8 cellular contexts compared by ENCODE assay signal in genomic region chr1:35637401-35637809, GRCh38. TPM values are rescaled to one million over a fixed set of nuclear protein-coding genes. Genes with fewer than 3 reads are reported as not detected.
DNase-seq lines count a peak whose midpoint lies in the region; ATAC-seq and TF ChIP-seq lines count a peak whose summit lies in the region.

No MANE protein-coding gene starts in this region.

- no peaks in the 10 kb centered on the region for H3K27me3 Mint-ChIP-seq in activated CD8-positive, alpha-beta memory T cell treated with anti-CD3 and anti-CD28 coated beads, Interleukin-2, amount 10 ng/mL, durations not matched to agents 7 days and 5 days

- peak overlapping the region; percentile 85 for H3K4me3 Mint-ChIP-seq in activated CD8-positive, alpha-beta memory T cell treated with anti-CD3 and anti-CD28 coated beads, Interleukin-2, amount 10 ng/mL, durations not matched to agents 7 days and 5 days

- TF ChIP-seq CTCF in cardiac fibroblast (IDR thresholded peaks at IDR 0.05; ENCODE audit: low read depth, low read length) (no peak), mucosa of descending colon (IDR thresholded peaks at IDR 0.05) (no peak)

- peaks cover 31% of the 10 kb centered on the region for H3K36me3 Mint-ChIP-seq in activated CD8-positive, alpha-beta memory T cell treated with anti-CD3 and anti-CD28 coated beads, Interleukin-2, amount 10 ng/mL, durations not matched to agents 7 days and 5 days

- H3K9me3 Mint-ChIP-seq in activated CD8-positive, alpha-beta memory T cell treated with anti-CD3 and anti-CD28 coated beads, Interleukin-2, amount 10 ng/mL, durations not matched to agents 7 days and 5 days (ENCODE audit: low read depth) = no peaks in the 10 kb centered on the region

- DNase-seq in activated CD8-positive, alpha-beta memory T cell treated with anti-CD3 and anti-CD28 coated beads, Interleukin-2, amount 10 ng/mL, durations not matched to agents 7 days and 5 days = no peak
- DNase-seq in activated CD8-positive, alpha-beta memory T cell treated with anti-CD3 and anti-CD28 coated beads for 24 hours = no peak
- DNase-seq in NCI-H774 (lab: John Stamatoyannopoulos, UW) (peak; percentile 24), cardiac fibroblast (ENCODE audit: low read depth in 2 of 2) (peak; percentile 53 to 59), mucosa of descending colon (no peak), NCI-H526 treated with DMSO at 0.1 percent for 48 hours (lab: John Stamatoyannopoulos, UW) (no peak)
- DNase-seq in activated CD4-positive, alpha-beta T cell treated with anti-CD3 and anti-CD28 coated beads, Interleukin-2, amount 50 U/mL, for 1 hour = no peak

- intact Hi-C loops in mucosa of descending colon (cut with DNase I, micrococcal nuclease) = no loop called here

- H3K36me3 ChIP-seq in mucosa of descending colon (ENCODE audit: low read depth) = no peaks in the 10 kb centered on the region

- H3K4me1 Mint-ChIP-seq in activated CD8-positive, alpha-beta memory T cell treated with anti-CD3 and anti-CD28 coated beads, Interleukin-2, amount 10 ng/mL, durations not matched to agents 7 days and 5 days = peaks cover 42% of the 10 kb centered on the region

- H3K4me3 ChIP-seq in cardiac fibroblast (replicated peaks in 1 of 2; ENCODE audit: low read depth in 2 of 2, low read length in 2 of 2) (peak overlapping the region; percentile 9 to 30), mucosa of descending colon (no peak overlapping the region)

- no peaks in the 10 kb centered on the region for H3K9me3 ChIP-seq in mucosa of descending colon

- ATAC-seq in activated CD8-positive, alpha-beta memory T cell treated with anti-CD3 and anti-CD28 coated beads, Interleukin-2, amount 10 ng/mL, durations not matched to agents 7 days and 5 days = no peak
- ATAC-seq in mucosa of descending colon = peak; percentile 18
- no peak for ATAC-seq in HG02973 (IDR thresholded peaks at IDR 0.05; ENCODE audit: unreplicated experiment)

- peak overlapping the region; percentile 98 for H3K27ac Mint-ChIP-seq in activated CD8-positive, alpha-beta memory T cell treated with anti-CD3 and anti-CD28 coated beads, Interleukin-2, amount 10 ng/mL, durations not matched to agents 7 days and 5 days

- CTCF ChIA-PET in activated CD8-positive, alpha-beta memory T cell treated with anti-CD3 and anti-CD28 coated beads, Interleukin-2, amount 10 ng/mL, durations not matched to agents 7 days and 5 days (lab: Charles Lee) = interaction anchor here (0.8 to 2.1 kb wide), 6 partner anchors 27 to 784 kb away, joined by 3 to 8 read pairs (median 4); no protein-coding TSS in a partner anchor

- peaks cover 29% of the 10 kb centered on the region for H3K4me1 ChIP-seq in mucosa of descending colon (ENCODE audit: low read depth)

RNA-seq across cellular contexts. Expression of gene PSMB2, which starts 3.9 kb away (rescaled TPM):
- total RNA-seq in activated CD8-positive, alpha-beta memory T cell treated with anti-CD3 and anti-CD28 coated beads, Interleukin-2, amount 10 ng/mL, durations not matched to agents 7 days and 5 days = 100 to 1,000 TPM in 1 of 2 experiments, 10 to 100 TPM in 1; 88.8 to 103 TPM
- total RNA-seq in mucosa of descending colon = 10 to 100 TPM; 34.8 to 62.9 (median 39.7) TPM

Comparison
In these comparisons a context has a peak if more than half of its experiments do, and no peak if none do; other contexts are left out.
1. DNase-seq: peak in NCI-H774 (single experiment) and cardiac fibroblast (2 of 2); none in activated CD8-positive, alpha-beta memory T cell treated with anti-CD3 and anti-CD28 coated beads, Interleukin-2, amount 10 ng/mL, durations not matched to agents 7 days and 5 days (single experiment), activated CD8-positive, alpha-beta memory T cell treated with anti-CD3 and anti-CD28 coated beads for 24 hours (single experiment), mucosa of descending colon (0 of 3), NCI-H526 treated with DMSO at 0.1 percent for 48 hours (single experiment) and activated CD4-positive, alpha-beta T cell treated with anti-CD3 and anti-CD28 coated beads, Interleukin-2, amount 50 U/mL, for 1 hour (single experiment).